Comparison of ENCODE assay signal across 8 cellular contexts in genomic region chr20:17967595-17968365, GRCh38. TPM values are rescaled to one million over a fixed set of nuclear protein-coding genes. Genes with fewer than 3 reads are reported as not detected.
DNase-seq lines count a peak whose midpoint lies in the region; ATAC-seq and TF ChIP-seq lines count a peak whose summit lies in the region.

No MANE protein-coding gene starts in this region.

- intact Hi-C loops in colonic mucosa (cut with DNase I): no loop called here

- H3K27ac Mint-ChIP-seq in memory B cell: peak overlapping the region; percentile 97
- H3K27ac Mint-ChIP-seq in type B pancreatic cell: peak overlapping the region; percentile 99

- H3K4me3 Mint-ChIP-seq in memory B cell (peak overlapping the region; percentile 97), type B pancreatic cell (peak overlapping the region; percentile 97)

- H3K9me3 Mint-ChIP-seq in memory B cell (no peaks in the 10 kb centered on the region), type B pancreatic cell (no peaks in the 10 kb centered on the region)

- H3K36me3 Mint-ChIP-seq in memory B cell: peaks cover 3% of the 10 kb centered on the region
- H3K36me3 Mint-ChIP-seq in type B pancreatic cell: peaks cover 23% of the 10 kb centered on the region

- peak; percentile 5 for ATAC-seq in HG02938 (IDR thresholded peaks at IDR 0.05; ENCODE audit: unreplicated experiment)
- no peak for ATAC-seq in memory B cell (ENCODE audit: low read depth)

- no peaks in the 10 kb centered on the region for H3K27me3 ChIP-seq in colonic mucosa

- H3K27ac ChIP-seq in colonic mucosa: peak overlapping the region; percentile 97

- no peaks in the 10 kb centered on the region for H3K36me3 ChIP-seq in colonic mucosa

- peak overlapping the region; percentile 94 to 95 for H3K9ac ChIP-seq in colonic mucosa (ENCODE audit: low read depth in 2 of 2, low read length in 2 of 2)

- H3K4me1 ChIP-seq in colonic mucosa: peaks cover 8% of the 10 kb centered on the region

- H3K27me3 Mint-ChIP-seq in memory B cell: no peaks in the 10 kb centered on the region
- no peaks in the 10 kb centered on the region for H3K27me3 Mint-ChIP-seq in type B pancreatic cell

- peak overlapping the region; percentile 78 for H3K4me3 ChIP-seq in colonic mucosa

- TF ChIP-seq CTCF in colonic mucosa (IDR thresholded peaks at IDR 0.05) (no peak), type B pancreatic cell (conservative IDR thresholded peaks at IDR 0.05) (no peak)

- DNase-seq in DMS 273 (lab: John Stamatoyannopoulos, UW; ENCODE audit: unreplicated experiment) (peak; percentile 54), DMS 273 treated with DMSO at 0.1 percent for 48 hours (lab: John Stamatoyannopoulos, UW) (no peak), RPMI8226 (peak; percentile 28), colonic mucosa (peak; percentile 49), memory B cell (ENCODE audit: low spot score in 2 of 2) (no peak), type B pancreatic cell (ENCODE audit: extremely low spot score, unreplicated experiment) (no peak)
- DNase-seq in stimulated activated naive CD4-positive, alpha-beta T cell treated with Interleukin-2 at 50 U/mL for 16 hours (lab: John Stamatoyannopoulos, UW): no peak

- peaks cover 48% of the 10 kb centered on the region for H3K4me1 Mint-ChIP-seq in memory B cell
- peaks cover 57% of the 10 kb centered on the region for H3K4me1 Mint-ChIP-seq in type B pancreatic cell (ENCODE audit: unreplicated experiment)

- no peaks in the 10 kb centered on the region for H3K9me3 ChIP-seq in colonic mucosa

RNA-seq across cellular contexts. Expression of gene SNX5, which starts 0.8 kb away (rescaled TPM):
- total RNA-seq in colonic mucosa (100 to 1,000 TPM; 116 to 119 TPM), type B pancreatic cell (ENCODE audit: low replicate concordance) (87.4 and 115 TPM in 2 replicates)

RNA-seq across cellular contexts. Expression of gene MGME1, which starts 1.0 kb away (rescaled TPM):
- total RNA-seq in colonic mucosa (10 to 100 TPM; 20.5 to 21.1 TPM), type B pancreatic cell (ENCODE audit: low replicate concordance) (31.2 and 32.7 TPM in 2 replicates)

Comparison
In these comparisons a context has a peak if more than half of its experiments do, and no peak if none do; other contexts are left out.
1. DNase-seq: peak in DMS 273 (single experiment), RPMI8226 (single experiment) and colonic mucosa (single experiment); none in DMS 273 treated with DMSO at 0.1 percent for 48 hours (single experiment), memory B cell (0 of 2), type B pancreatic cell (single experiment) and stimulated activated naive CD4-positive, alpha-beta T cell treated with Interleukin-2 at 50 U/mL for 16 hours (single experiment).